ENCODE assay signal across 15 cellular contexts in genomic region chr1:64882574-64883255, GRCh38.
A peak's percentile ranks its signal among the peaks of the same experiment; 100 is the strongest.
DNase-seq lines count a peak whose midpoint lies in the region; ATAC-seq and TF ChIP-seq lines count a peak whose summit lies in the region.
"Had no signal": no experiment of that assay in that cellular context is flagged by ENCODE, and none has a peak within 500 bp of the region (broad histone marks: within the 10 kb centered on the region; RNA-seq: fewer than 3 reads in every experiment).

No MANE protein-coding gene starts in this region.

- H3K27ac Mint-ChIP-seq in endothelial cell (ENCODE audit: unreplicated experiment): no peak overlapping the region
- H3K27ac Mint-ChIP-seq: activated CD4-positive, alpha-beta T cell treated with anti-CD3 and anti-CD28 coated beads, Interleukin-2, amount 10 ng/mL, durations not matched to agents 7 days and 5 days; activated naive CD4-positive, alpha-beta T cell treated with anti-CD3 and anti-CD28 coated beads for 36 hours had no signal

- H3K27me3 Mint-ChIP-seq in endothelial cell (ENCODE audit: unreplicated experiment): peaks cover 5% of the 10 kb centered on the region
- H3K27me3 Mint-ChIP-seq: activated CD4-positive, alpha-beta T cell treated with anti-CD3 and anti-CD28 coated beads, Interleukin-2, amount 10 ng/mL, durations not matched to agents 7 days and 5 days had no signal

- H3K9me3 Mint-ChIP-seq in endothelial cell (ENCODE audit: unreplicated experiment): no peaks in the 10 kb centered on the region
- H3K9me3 Mint-ChIP-seq: activated CD4-positive, alpha-beta T cell treated with anti-CD3 and anti-CD28 coated beads, Interleukin-2, amount 10 ng/mL, durations not matched to agents 7 days and 5 days; activated naive CD4-positive, alpha-beta T cell treated with anti-CD3 and anti-CD28 coated beads for 36 hours had no signal

- ATAC-seq in GM18511 (IDR thresholded peaks at IDR 0.05; ENCODE audit: unreplicated experiment) (peak; percentile 97), GM21447 (IDR thresholded peaks at IDR 0.05; ENCODE audit: unreplicated experiment) (peak; percentile 71), HG03097 (IDR thresholded peaks at IDR 0.05; ENCODE audit: low FRiP score, unreplicated experiment) (peak; percentile 81), left cardiac atrium (no peak)
- ATAC-seq: gastrocnemius medialis, left ventricle myocardium superior, SK-N-SH treated with all-trans-retinoic acid at 6 μM for 48 hours had no signal

- no peak for TF ChIP-seq CTCF in endothelial cell (IDR thresholded peaks at IDR 0.05; ENCODE audit: unreplicated experiment)

- H3K4me3 Mint-ChIP-seq in endothelial cell (ENCODE audit: unreplicated experiment): peak overlapping the region; percentile 40
- H3K4me3 Mint-ChIP-seq: activated CD4-positive, alpha-beta T cell treated with anti-CD3 and anti-CD28 coated beads, Interleukin-2, amount 10 ng/mL, durations not matched to agents 7 days and 5 days; activated naive CD4-positive, alpha-beta T cell treated with anti-CD3 and anti-CD28 coated beads for 36 hours had no signal

- peaks cover 51% of the 10 kb centered on the region for H3K4me1 Mint-ChIP-seq in endothelial cell (ENCODE audit: unreplicated experiment)

- intact Hi-C loops in left cardiac atrium (cut with DNase I): no loop called here

- DNase-seq in endothelial cell (ENCODE audit: low spot score) (no peak), RKO (ENCODE audit: low spot score) (no peak), dedifferentiated amniotic fluid mesenchymal stem cell (ENCODE audit: extremely low spot score) (no peak), left cardiac atrium (no peak), NCI-H1092 (lab: John Stamatoyannopoulos, UW) (no peak)
- DNase-seq: activated CD4-positive, alpha-beta T cell treated with anti-CD3 and anti-CD28 coated beads, Interleukin-2, amount 10 ng/mL, durations not matched to agents 7 days and 5 days; activated naive CD4-positive, alpha-beta T cell treated with anti-CD3 and anti-CD28 coated beads for 36 hours; gastrocnemius medialis; left ventricle myocardium superior; occipital lobe; stimulated activated naive CD8-positive, alpha-beta T cell treated with anti-CD3 and anti-CD28 coated beads, Interleukin-15, Interleukin-2, amounts not matched to agents 100 U/mL and 50 U/mL, for 24 hours had no signal

- peaks cover 37% of the 10 kb centered on the region for H3K36me3 Mint-ChIP-seq in endothelial cell (ENCODE audit: low read depth, unreplicated experiment)

Comparison
In these comparisons a context has a peak if more than half of its experiments do, and no peak if none do; other contexts are left out.
1. ATAC-seq: peak in GM18511 (single experiment), GM21447 (single experiment) and HG03097 (single experiment); none in left cardiac atrium (0 of 2).